ENCODE assay signal across 8 cellular contexts in the genomic region with DNA sequence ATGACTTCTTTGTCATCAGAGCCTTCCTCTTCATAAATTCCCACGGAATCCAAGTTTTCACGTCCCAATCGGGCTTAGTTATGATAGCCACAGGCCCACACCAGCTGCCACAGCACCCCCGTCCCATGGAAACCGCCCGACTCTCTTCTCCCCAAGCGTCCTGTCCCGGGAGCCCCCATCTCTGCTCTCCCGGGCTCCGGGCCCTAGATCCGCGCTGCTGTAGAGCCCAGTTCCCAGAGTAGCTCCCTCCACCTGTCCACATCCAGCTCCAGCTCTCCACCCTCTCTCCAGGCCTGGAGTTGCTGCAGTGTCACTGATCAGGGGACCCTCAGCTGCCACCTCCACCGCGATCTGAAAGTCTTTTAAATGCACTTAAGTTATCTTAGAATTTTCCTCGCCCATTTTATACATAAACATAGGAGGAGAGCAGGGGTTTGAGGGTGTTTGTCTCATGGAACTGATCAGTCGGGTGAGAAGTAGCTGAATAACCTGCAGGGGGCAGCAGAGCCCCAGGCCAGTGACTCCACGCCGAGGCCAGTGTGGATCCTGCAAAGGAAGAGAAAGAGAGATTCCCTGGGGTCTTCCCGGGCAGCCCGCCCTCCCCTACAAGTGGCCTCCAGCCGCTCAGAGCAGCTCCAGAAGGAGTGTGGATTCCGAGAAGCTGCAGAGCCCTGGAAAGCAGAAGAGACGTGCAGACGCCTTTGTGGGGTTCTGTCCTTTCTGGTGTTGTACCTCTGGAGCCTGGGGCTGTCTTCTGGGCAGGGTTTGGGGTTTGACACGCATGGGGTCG. TPM values are rescaled to one million over a fixed set of nuclear protein-coding genes. Genes with fewer than 3 reads are reported as not detected.
DNase-seq lines count a peak whose midpoint lies in the region; ATAC-seq and TF ChIP-seq lines count a peak whose summit lies in the region.

No MANE protein-coding gene starts in this region.

- H3K36me3 Mint-ChIP-seq in CD14-positive monocyte (peaks cover 2 to 13% of the 10 kb centered on the region in 2 donors), nephron (ENCODE audit: low read depth) (peaks cover 34% of the 10 kb centered on the region)
- peaks cover 0 to 9% of the 10 kb centered on the region in 2 donors for H3K36me3 Mint-ChIP-seq in activated T-cell treated with anti-CD3 and anti-CD28 coated beads, Interleukin-2, amount 50 U/mL, for 72 hours (ENCODE audit: insufficient read depth in 2 of 2)
- H3K36me3 Mint-ChIP-seq in stimulated activated naive B cell treated with anti-CD40 and anti-IgM and Interleukin-4, amounts not matched to agents 10 μg/mL and 1 μg/mL and 100 μg/mL, for 72 hours: peaks cover 4 to 15% of the 10 kb centered on the region in 2 donors

- peak overlapping the region; percentile 83 to 99 (median 96) for H3K27ac Mint-ChIP-seq in CD14-positive monocyte
- peak overlapping the region; percentile 83 for H3K27ac Mint-ChIP-seq in activated T-cell treated with anti-CD3 and anti-CD28 coated beads, Interleukin-2, amount 50 U/mL, for 72 hours
- H3K27ac Mint-ChIP-seq in nephron: peak overlapping the region; percentile 60 to 93 (median 92)
- peak overlapping the region; percentile 88 for H3K27ac Mint-ChIP-seq in stimulated activated naive B cell treated with anti-CD40 and anti-IgM and Interleukin-4, amounts not matched to agents 10 μg/mL and 1 μg/mL and 100 μg/mL, for 72 hours

- POLR2A ChIA-PET in PC-9 (lab: Charles Lee; ENCODE audit: unreplicated experiment): no interaction called here

- no peaks in the 10 kb centered on the region for H3K79me2 ChIP-seq in PC-9 (ENCODE audit: low read depth)

- no peak overlapping the region for H3K4me2 ChIP-seq in PC-9

- no peaks in the 10 kb centered on the region for H3F3A ChIP-seq in PC-9 (ENCODE audit: insufficient read depth, low read depth)

- TF ChIP-seq CTCF in CD14-positive monocyte (IDR thresholded peaks at IDR 0.05): peak; percentile 89
- TF ChIP-seq CTCF in PC-9 (conservative IDR thresholded peaks at IDR 0.05): peak; percentile 78
- TF ChIP-seq CTCF in fibroblast of pulmonary artery (IDR thresholded peaks at IDR 0.05; ENCODE audit: low read length, missing control alignments): peak; percentile 73
- peak; percentile 73 to 83 (median 79) for TF ChIP-seq CTCF in nephron (IDR thresholded peaks at IDR 0.05; ENCODE audit: unreplicated experiment in 3 of 3)

- intact Hi-C loops in CD14-positive monocyte (cut with micrococcal nuclease): loop anchor here (1.0 to 5.0 kb wide), 6 partner anchors 23 to 177 kb away; partner anchors contain the start of genes ZNF20 (in 2 of the 2), ZNF433 (in 1 of the 2), ZNF700 (in 1 of the 2) and ZNF844 (in 1 of the 2)
- intact Hi-C loops in PC-9 (cut with micrococcal nuclease; ENCODE audit: unreplicated experiment): loop anchor here (2.0 kb wide), 2 partner anchors 25 to 705 kb away; a partner anchor contains a TSS

- peaks cover 21% of the 10 kb centered on the region for H3K4me1 Mint-ChIP-seq in CD14-positive monocyte
- peaks cover 28% of the 10 kb centered on the region for H3K4me1 Mint-ChIP-seq in activated T-cell treated with anti-CD3 and anti-CD28 coated beads, Interleukin-2, amount 50 U/mL, for 72 hours (ENCODE audit: low read depth)
- peaks cover 24% of the 10 kb centered on the region for H3K4me1 Mint-ChIP-seq in nephron
- peaks cover 27 to 38% of the 10 kb centered on the region in 2 donors for H3K4me1 Mint-ChIP-seq in stimulated activated naive B cell treated with anti-CD40 and anti-IgM and Interleukin-4, amounts not matched to agents 10 μg/mL and 1 μg/mL and 100 μg/mL, for 72 hours

- no peak overlapping the region for H2AFZ ChIP-seq in PC-9

- H3K27me3 Mint-ChIP-seq in CD14-positive monocyte (ENCODE audit: low read depth in 3 of 3): peaks cover 0 to 6% (median 2%) of the 10 kb centered on the region in 3 donors
- H3K27me3 Mint-ChIP-seq in activated T-cell treated with anti-CD3 and anti-CD28 coated beads, Interleukin-2, amount 50 U/mL, for 72 hours (ENCODE audit: low read depth): no peaks in the 10 kb centered on the region
- no peaks in the 10 kb centered on the region for H3K27me3 Mint-ChIP-seq in nephron (ENCODE audit: low read depth)
- no peaks in the 10 kb centered on the region for H3K27me3 Mint-ChIP-seq in stimulated activated naive B cell treated with anti-CD40 and anti-IgM and Interleukin-4, amounts not matched to agents 10 μg/mL and 1 μg/mL and 100 μg/mL, for 72 hours

- H4K20me1 ChIP-seq in PC-9 (ENCODE audit: insufficient read depth): no peaks in the 10 kb centered on the region

- no peaks in the 10 kb centered on the region for H3K9me2 ChIP-seq in PC-9 (ENCODE audit: insufficient read depth)

- no peaks in the 10 kb centered on the region for H3K4me1 ChIP-seq in PC-9 (replicated peaks; ENCODE audit: insufficient read depth)

- peaks cover 0 to 5% (median 0%) of the 10 kb centered on the region in 7 donors for H3K9me3 Mint-ChIP-seq in CD14-positive monocyte
- H3K9me3 Mint-ChIP-seq in activated T-cell treated with anti-CD3 and anti-CD28 coated beads, Interleukin-2, amount 50 U/mL, for 72 hours: peaks cover 0 to 3% of the 10 kb centered on the region in 2 donors
- peaks cover 13% of the 10 kb centered on the region for H3K9me3 Mint-ChIP-seq in nephron
- H3K9me3 Mint-ChIP-seq in stimulated activated naive B cell treated with anti-CD40 and anti-IgM and Interleukin-4, amounts not matched to agents 10 μg/mL and 1 μg/mL and 100 μg/mL, for 72 hours: no peaks in the 10 kb centered on the region

- DNase-seq in CD14-positive monocyte (ENCODE audit: low spot score): peak; percentile 73
- DNase-seq in PC-9: peak in 1 of 2 experiments; percentile 35
- DNase-seq in activated T-cell treated with anti-CD3 and anti-CD28 coated beads, Interleukin-2, amount 50 U/mL, for 72 hours: peak; percentile 71 to 76
- peak; percentile 77 for DNase-seq in fibroblast of pulmonary artery (ENCODE audit: low read depth)
- peak; percentile 61 for DNase-seq in stimulated activated naive B cell treated with anti-CD40 and anti-IgM and Interleukin-4, amounts not matched to agents 10 μg/mL and 1 μg/mL and 100 μg/mL, for 72 hours

- H3K27ac ChIP-seq in PC-9: no peak overlapping the region

- H3K27me3 ChIP-seq in PC-9 (ENCODE audit: insufficient read depth, low read depth): peaks cover under 1% of the 10 kb centered on the region; the same call in 1 of the 2 replicates

- H3K36me3 ChIP-seq in PC-9 (ENCODE audit: low read depth): no peaks in the 10 kb centered on the region

- H3K4me3 ChIP-seq in PC-9 (no peak overlapping the region), fibroblast of pulmonary artery (replicated peaks; ENCODE audit: low read depth, low read length) (no peak overlapping the region)

- peak overlapping the region; percentile 94 to 99 for H3K4me3 Mint-ChIP-seq in CD14-positive monocyte
- H3K4me3 Mint-ChIP-seq in activated T-cell treated with anti-CD3 and anti-CD28 coated beads, Interleukin-2, amount 50 U/mL, for 72 hours: peak overlapping the region; percentile 87 to 93
- H3K4me3 Mint-ChIP-seq in nephron: peak overlapping the region; percentile 92 to 96 (median 95)
- peak overlapping the region; percentile 91 to 94 for H3K4me3 Mint-ChIP-seq in stimulated activated naive B cell treated with anti-CD40 and anti-IgM and Interleukin-4, amounts not matched to agents 10 μg/mL and 1 μg/mL and 100 μg/mL, for 72 hours

- CTCF ChIA-PET in PC-9 (lab: Charles Lee): interaction anchor here (0.5 to 1.0 kb wide), 3 partner anchors 25 to 176 kb away, joined by 3 read pairs; partner anchors contain the start of gene ZNF20

- H3K9me3 ChIP-seq in PC-9 (ENCODE audit: insufficient read depth, low read depth): no peaks in the 10 kb centered on the region

- no TSS peak for BruUV-seq in PC-9 (replicated peaks; lab: Mats Ljungman, UMichigan)

- ATAC-seq in HG03196 (IDR thresholded peaks at IDR 0.05; ENCODE audit: unreplicated experiment): peak; percentile 29
- peak; percentile 41 to 46 for ATAC-seq in activated T-cell treated with anti-CD3 and anti-CD28 coated beads, Interleukin-2, amount 50 U/mL, for 72 hours (replicated peaks in 1 of 2)
- peak; percentile 44 for ATAC-seq in stimulated activated naive B cell treated with anti-CD40 and anti-IgM and Interleukin-4, amounts not matched to agents 10 μg/mL and 1 μg/mL and 100 μg/mL, for 72 hours (replicated peaks)
- no peak for ATAC-seq in GM19395 (IDR thresholded peaks at IDR 0.05; ENCODE audit: unreplicated experiment)

RNA-seq across cellular contexts. Expression of gene ZNF763, which starts 1.1 kb away (rescaled TPM):
- polyA plus RNA-seq in CD14-positive monocyte: 1 to 10 TPM; 1.3 to 1.7 TPM
- 0.55 and 0.83 TPM in 2 replicates for total RNA-seq in PC-9 (2021)
- total RNA-seq in activated T-cell treated with anti-CD3 and anti-CD28 coated beads, Interleukin-2, amount 50 U/mL, for 72 hours: 1 to 10 TPM; 1.3 to 2.4 TPM

RNA-seq across cellular contexts. Expression of gene ZNF700, which starts 38.9 kb away (rescaled TPM):
- 1 to 10 TPM; 1.1 to 1.2 TPM for polyA plus RNA-seq in CD14-positive monocyte
- total RNA-seq in PC-9 (2021): 7.6 and 7.8 TPM in 2 replicates
- total RNA-seq in activated T-cell treated with anti-CD3 and anti-CD28 coated beads, Interleukin-2, amount 50 U/mL, for 72 hours: 10 to 100 TPM; 16.0 to 17.2 TPM
